In the genomic region with DNA sequence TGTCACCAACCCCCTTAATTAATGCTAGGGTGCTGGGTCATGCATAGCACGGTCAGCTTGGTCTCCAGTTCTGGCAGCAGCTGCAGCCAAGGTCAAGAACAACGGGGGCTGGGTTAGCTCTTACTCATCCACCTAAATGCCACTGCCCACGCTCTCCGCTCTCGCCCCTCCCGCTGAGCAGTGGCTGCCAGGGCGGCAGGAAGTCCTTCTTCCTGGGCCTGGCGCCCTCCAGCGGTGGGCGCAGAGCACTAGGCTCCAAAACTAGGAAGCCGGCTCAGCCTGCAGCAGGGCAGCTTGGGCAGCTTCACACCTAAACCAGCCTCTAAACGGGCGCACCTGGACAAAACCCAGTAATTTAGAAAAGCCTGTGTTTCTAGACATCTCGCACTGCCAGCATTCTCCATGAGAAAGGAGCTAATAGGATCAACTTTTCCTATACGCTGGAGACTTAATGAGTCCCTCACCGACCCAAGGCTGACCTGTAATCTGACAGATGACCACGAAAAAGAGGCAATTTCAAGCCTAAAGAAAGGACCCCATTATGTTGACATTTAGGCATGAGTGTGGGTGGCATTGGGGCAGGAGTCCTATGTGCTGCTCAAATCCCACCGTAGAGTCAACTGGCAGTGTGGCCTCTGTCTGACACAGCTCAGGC, we compare ENCODE assay signal across 8 cellular contexts.
DNase-seq lines count a peak whose midpoint lies in the region; ATAC-seq and TF ChIP-seq lines count a peak whose summit lies in the region.

No MANE protein-coding gene starts in this region.

- peaks cover 0 to 5% of the 10 kb centered on the region in 2 donors for H3K4me1 ChIP-seq in gastrocnemius medialis

- H3K4me3 Mint-ChIP-seq in T-helper 1 cell treated with Interleukin-12 subunit alpha and Interleukin-12 subunit beta and Interleukin-4 antibody, amounts not matched to agents 30 μg/mL and 1 μg/mL, for 36 hours: peak overlapping the region; percentile 49

- CTCF ChIA-PET in HEK293T (lab: Yijun Ruan, JAX): interaction anchor here (0.6 to 2.0 kb wide), 20 partner anchors 8 to 198 kb away, joined by 3 to 19 read pairs (median 6); no protein-coding TSS in a partner anchor

- H3K9me3 ChIP-seq in gastrocnemius medialis: no peaks in the 10 kb centered on the region

- peaks cover 7% of the 10 kb centered on the region for H3K9me3 Mint-ChIP-seq in T-helper 1 cell treated with Interleukin-12 subunit alpha and Interleukin-12 subunit beta and Interleukin-4 antibody, amounts not matched to agents 30 μg/mL and 1 μg/mL, for 36 hours

- H3K27ac Mint-ChIP-seq in T-helper 1 cell treated with Interleukin-12 subunit alpha and Interleukin-12 subunit beta and Interleukin-4 antibody, amounts not matched to agents 30 μg/mL and 1 μg/mL, for 36 hours: peak overlapping the region; percentile 10

- no peak overlapping the region for H3K27ac ChIP-seq in gastrocnemius medialis

- TF ChIP-seq CTCF in gastrocnemius medialis (IDR thresholded peaks at IDR 0.05 in 4 of 5, conservative IDR thresholded peaks at IDR 0.05 in 1 of 5): peak in 4 of 5 experiments; percentile 24 to 62 (median 52)

- intact Hi-C loops in gastrocnemius medialis (cut with DNase I; ENCODE audit: low total_unique reads): loop anchor here (5.0 kb wide), 1 partner anchor 197 kb away; no protein-coding TSS in a partner anchor

- H3K36me3 ChIP-seq in gastrocnemius medialis: no peaks in the 10 kb centered on the region

- no peaks in the 10 kb centered on the region for H3K36me3 Mint-ChIP-seq in T-helper 1 cell treated with Interleukin-12 subunit alpha and Interleukin-12 subunit beta and Interleukin-4 antibody, amounts not matched to agents 30 μg/mL and 1 μg/mL, for 36 hours (ENCODE audit: low read depth)

- H3K4me3 ChIP-seq in gastrocnemius medialis: no peak overlapping the region

- DNase-seq in DMS53 (lab: John Stamatoyannopoulos, UW): peak; percentile 97
- DNase-seq in HEK293T (ENCODE audit: extremely low spot score): peak; percentile 90
- DNase-seq in NCI-H146 (lab: John Stamatoyannopoulos, UW): peak; percentile 83
- DNase-seq in amniotic stem cell (lab: John Stamatoyannopoulos, UW): peak; percentile 29
- DNase-seq in hepatic stellate cell (ENCODE audit: low spot score): peak; percentile 36
- peak in 1 of 2 donors; percentile 17 for DNase-seq in gastrocnemius medialis

- peaks cover 33% of the 10 kb centered on the region for H3K27me3 Mint-ChIP-seq in T-helper 1 cell treated with Interleukin-12 subunit alpha and Interleukin-12 subunit beta and Interleukin-4 antibody, amounts not matched to agents 30 μg/mL and 1 μg/mL, for 36 hours (ENCODE audit: low read depth)

- POLR2A ChIA-PET in HEK293T (lab: Yijun Ruan, JAX): no interaction called here

- H3K27me3 ChIP-seq in gastrocnemius medialis: peaks cover 0 to 21% (median 18%) of the 10 kb centered on the region in 3 donors

- TF ChIP-seq POLR2A in gastrocnemius medialis (IDR thresholded peaks at IDR 0.05): no peak

- peaks cover 9% of the 10 kb centered on the region for H3K4me1 Mint-ChIP-seq in T-helper 1 cell treated with Interleukin-12 subunit alpha and Interleukin-12 subunit beta and Interleukin-4 antibody, amounts not matched to agents 30 μg/mL and 1 μg/mL, for 36 hours (ENCODE audit: low read depth)

- ATAC-seq in gastrocnemius medialis (no peak), HG02870 (IDR thresholded peaks at IDR 0.05; ENCODE audit: unreplicated experiment) (no peak)

- in situ Hi-C loops in gastrocnemius medialis (cut with MboI; ENCODE audit: low sequenced_read_pairs in 4 of 4): no loop called here

TF ChIP-seq in HEK293T, 16 proteins besides CTCF, POLR2A, EP300 and RAD21:
- TF ChIP-seq LEF1 (IDR thresholded peaks at IDR 0.05; ENCODE audit: borderline replicate concordance) (no peak), ELF4 (IDR thresholded peaks at IDR 0.05) (no peak), BHLHE40 (IDR thresholded peaks at IDR 0.05; ENCODE audit: borderline replicate concordance) (no peak), CTBP1 (IDR thresholded peaks at IDR 0.05; ENCODE audit: borderline replicate concordance) (no peak)
- TF ChIP-seq, protein P1, sequence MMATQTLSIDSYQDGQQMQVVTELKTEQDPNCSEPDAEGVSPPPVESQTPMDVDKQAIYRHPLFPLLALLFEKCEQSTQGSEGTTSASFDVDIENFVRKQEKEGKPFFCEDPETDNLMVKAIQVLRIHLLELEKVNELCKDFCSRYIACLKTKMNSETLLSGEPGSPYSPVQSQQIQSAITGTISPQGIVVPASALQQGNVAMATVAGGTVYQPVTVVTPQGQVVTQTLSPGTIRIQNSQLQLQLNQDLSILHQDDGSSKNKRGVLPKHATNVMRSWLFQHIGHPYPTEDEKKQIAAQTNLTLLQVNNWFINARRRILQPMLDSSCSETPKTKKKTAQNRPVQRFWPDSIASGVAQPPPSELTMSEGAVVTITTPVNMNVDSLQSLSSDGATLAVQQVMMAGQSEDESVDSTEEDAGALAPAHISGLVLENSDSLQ (IDR thresholded peaks at IDR 0.05): no peak
